10 cellular contexts compared by ENCODE assay signal in the genomic region with DNA sequence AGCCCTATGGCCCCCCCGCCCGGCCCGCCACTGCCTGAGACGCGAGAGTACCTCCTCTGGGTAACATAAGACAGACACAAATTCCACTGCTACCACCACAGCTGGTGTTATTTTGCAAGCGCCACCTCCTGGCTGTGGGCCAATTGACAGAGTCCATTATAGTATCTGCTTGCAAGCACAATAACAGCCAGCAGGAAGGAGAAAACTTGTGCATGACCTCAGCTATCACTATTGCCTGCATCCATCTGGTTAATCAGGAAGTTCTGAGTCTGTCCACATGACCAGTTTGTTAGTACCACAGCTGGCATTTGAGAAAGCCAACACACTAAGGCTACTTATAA. TPM values are rescaled to one million over a fixed set of nuclear protein-coding genes. Genes with fewer than 3 reads are reported as not detected.
DNase-seq lines count a peak whose midpoint lies in the region; ATAC-seq and TF ChIP-seq lines count a peak whose summit lies in the region.
"Had no signal": no experiment of that assay in that cellular context is flagged by ENCODE, and none has a peak within 500 bp of the region (broad histone marks: within the 10 kb centered on the region; RNA-seq: fewer than 3 reads in every experiment).

No MANE protein-coding gene starts in this region.

- 0% methylated on average over 5 to 6 of the region's 6 CpGs for WGBS in lower leg skin, 2 donors

- no peak for ATAC-seq in HG03045 (IDR thresholded peaks at IDR 0.05; ENCODE audit: unreplicated experiment)
- no peak for ATAC-seq in GM18858 (IDR thresholded peaks at IDR 0.05; ENCODE audit: unreplicated experiment)

- no peaks in the 10 kb centered on the region for H3K27me3 ChIP-seq in ascending aorta

- TF ChIP-seq CTCF in ascending aorta (IDR thresholded peaks at IDR 0.05) (no peak), lower leg skin (IDR thresholded peaks at IDR 0.05) (no peak)

- no peaks in the 10 kb centered on the region for H3K9me3 Mint-ChIP-seq in activated CD4-positive, alpha-beta T cell treated with anti-CD3 and anti-CD28 coated beads, Interleukin-2, amount 10 ng/mL, durations not matched to agents 24 days and 14 days

- no peak overlapping the region for H3K27ac Mint-ChIP-seq in activated CD4-positive, alpha-beta T cell treated with anti-CD3 and anti-CD28 coated beads, Interleukin-2, amount 10 ng/mL, durations not matched to agents 24 days and 14 days
- H3K27ac Mint-ChIP-seq: CD4-positive, CD25-positive, alpha-beta regulatory T cell had no signal

- H3K36me3 Mint-ChIP-seq in activated CD4-positive, alpha-beta T cell treated with anti-CD3 and anti-CD28 coated beads, Interleukin-2, amount 10 ng/mL, durations not matched to agents 24 days and 14 days (ENCODE audit: low read depth), result no peaks in the 10 kb centered on the region
- H3K36me3 Mint-ChIP-seq: CD4-positive, CD25-positive, alpha-beta regulatory T cell had no signal

- H3K4me3 ChIP-seq in ascending aorta (no peak overlapping the region), lower leg skin (ENCODE audit: low read depth, poor library complexity, severe bottlenecking) (no peak overlapping the region)

- H3K27me3 Mint-ChIP-seq in activated CD4-positive, alpha-beta T cell treated with anti-CD3 and anti-CD28 coated beads, Interleukin-2, amount 10 ng/mL, durations not matched to agents 24 days and 14 days, result peaks cover 9% of the 10 kb centered on the region

- H3K36me3 ChIP-seq in ascending aorta, result no peaks in the 10 kb centered on the region

- peak; percentile 65 for DNase-seq in activated CD4-positive, alpha-beta T cell treated with anti-CD3 and anti-CD28 coated beads, Interleukin-2, amount 10 ng/mL, durations not matched to agents 24 days and 14 days
- no peak for DNase-seq in activated CD4-positive, alpha-beta T cell treated with anti-CD3 and anti-CD28 coated beads, Interleukin-2, amount 50 U/mL, for 4 hours
- DNase-seq in NCI-H2227 (lab: John Stamatoyannopoulos, UW; ENCODE audit: unreplicated experiment) (peak; percentile 10), ascending aorta (ENCODE audit: low spot score in 2 of 2) (peak; percentile 29 to 78), lower leg skin (ENCODE audit: low spot score in 2 of 2) (peak; percentile 83 to 95), GOT3 (lab: John Stamatoyannopoulos, UW) (no peak)

- no peaks in the 10 kb centered on the region for H3K4me1 ChIP-seq in ascending aorta

- TF ChIP-seq POLR2A in lower leg skin (IDR thresholded peaks at IDR 0.05), result no peak

- no peaks in the 10 kb centered on the region for H3K9me3 ChIP-seq in ascending aorta

- H3K4me3 Mint-ChIP-seq in activated CD4-positive, alpha-beta T cell treated with anti-CD3 and anti-CD28 coated beads, Interleukin-2, amount 10 ng/mL, durations not matched to agents 24 days and 14 days, result no peak overlapping the region
- H3K4me3 Mint-ChIP-seq: CD4-positive, CD25-positive, alpha-beta regulatory T cell had no signal

- no peaks in the 10 kb centered on the region for H3K4me1 Mint-ChIP-seq in activated CD4-positive, alpha-beta T cell treated with anti-CD3 and anti-CD28 coated beads, Interleukin-2, amount 10 ng/mL, durations not matched to agents 24 days and 14 days

- intact Hi-C loops in activated CD4-positive, alpha-beta T cell treated with anti-CD3 and anti-CD28 coated beads, Interleukin-2, amount 10 ng/mL, durations not matched to agents 24 days and 14 days (cut with micrococcal nuclease), result no loop called here
- intact Hi-C loops in ascending aorta (cut with DNase I) (no loop called here), lower leg skin (cut with DNase I; ENCODE audit: low total_unique reads) (no loop called here)

- H3K27ac ChIP-seq in ascending aorta, result no peak overlapping the region

RNA-seq across cellular contexts. Expression of a gene that starts 25.3 kb away (rescaled TPM):
- total RNA-seq in activated CD4-positive, alpha-beta T cell treated with anti-CD3 and anti-CD28 coated beads, Interleukin-2, amount 10 ng/mL, durations not matched to agents 24 days and 14 days, result not detected in 2 replicates
- total RNA-seq in ascending aorta (not detected), lower leg skin (not detected)
- total RNA-seq: CD4-positive, CD25-positive, alpha-beta regulatory T cell; T-helper 2 cell treated with Interferon-gamma antibody and Interleukin-4, amounts not matched to agents 100 ng/mL and 5 ng/mL, for 36 hours had no signal

RNA-seq across cellular contexts. Expression of a gene that starts 29.7 kb away (rescaled TPM):
- not detected in 2 replicates for total RNA-seq in activated CD4-positive, alpha-beta T cell treated with anti-CD3 and anti-CD28 coated beads, Interleukin-2, amount 10 ng/mL, durations not matched to agents 24 days and 14 days
- total RNA-seq in ascending aorta (17.2 TPM), lower leg skin (100 to 1,000 TPM in 1 of 4 donors, 10 to 100 TPM in 3; 40.8 to 100 (median 85.7) TPM)
- total RNA-seq: CD4-positive, CD25-positive, alpha-beta regulatory T cell; T-helper 2 cell treated with Interferon-gamma antibody and Interleukin-4, amounts not matched to agents 100 ng/mL and 5 ng/mL, for 36 hours had no signal

RNA-seq across cellular contexts. Expression of a gene that starts 35.2 kb away (rescaled TPM):
- total RNA-seq in activated CD4-positive, alpha-beta T cell treated with anti-CD3 and anti-CD28 coated beads, Interleukin-2, amount 10 ng/mL, durations not matched to agents 24 days and 14 days, result not detected in 2 replicates
- not detected for total RNA-seq in ascending aorta
- not detected for total RNA-seq in lower leg skin
- total RNA-seq: CD4-positive, CD25-positive, alpha-beta regulatory T cell; T-helper 2 cell treated with Interferon-gamma antibody and Interleukin-4, amounts not matched to agents 100 ng/mL and 5 ng/mL, for 36 hours had no signal

Comparison
In these comparisons a context has a peak if more than half of its experiments do, and no peak if none do; other contexts are left out.
1. DNase-seq: peak in activated CD4-positive, alpha-beta T cell treated with anti-CD3 and anti-CD28 coated beads, Interleukin-2, amount 10 ng/mL, durations not matched to agents 24 days and 14 days (single experiment), NCI-H2227 (single experiment), ascending aorta (2 of 2) and lower leg skin (2 of 2); none in activated CD4-positive, alpha-beta T cell treated with anti-CD3 and anti-CD28 coated beads, Interleukin-2, amount 50 U/mL, for 4 hours (0 of 2) and GOT3 (single experiment).
2. RNA of a gene that starts 29.7 kb away (total RNA-seq): 40.8 to 100 TPM in lower leg skin and 17.2 TPM in ascending aorta (single experiment); not detected in activated CD4-positive, alpha-beta T cell treated with anti-CD3 and anti-CD28 coated beads, Interleukin-2, amount 10 ng/mL, durations not matched to agents 24 days and 14 days; every median in the first group is over 10 times any median in the second.